Comparison of ENCODE assay signal across 9 cellular contexts in the genomic region with DNA sequence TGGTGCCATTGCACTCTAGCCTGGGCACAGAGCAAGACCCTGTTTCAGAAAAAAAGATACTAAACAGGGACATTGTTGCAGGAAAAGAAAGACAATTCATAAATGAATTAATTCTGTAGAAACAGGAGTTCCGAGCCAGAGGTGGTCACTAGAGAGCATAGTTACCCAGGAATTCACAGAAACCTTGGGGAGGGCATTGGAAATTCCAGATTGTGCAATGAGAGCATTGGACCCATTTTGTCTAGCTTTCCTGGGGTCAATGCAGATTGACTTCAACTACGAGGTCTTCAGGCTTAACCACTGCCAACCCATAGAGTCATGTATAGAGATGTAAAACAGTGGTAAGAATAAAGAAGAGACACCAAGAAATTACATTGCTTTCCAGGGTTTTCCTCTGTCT.
"Had no signal": no experiment of that assay in that cellular context is flagged by ENCODE, and none has a peak within 500 bp of the region (broad histone marks: within the 10 kb centered on the region; RNA-seq: fewer than 3 reads in every experiment).

No MANE protein-coding gene starts in this region.

- H3K4me1 Mint-ChIP-seq: GM23338, IgD-negative memory B cell had no signal

- H3K9ac ChIP-seq: KMS-11 had no signal

- H2AFZ ChIP-seq: GM23338 had no signal

- DNase-seq: H7, HFFc6, KBM-7 had no signal

- H3K9me3 Mint-ChIP-seq: IgD-negative memory B cell had no signal

- H3K4me3 Mint-ChIP-seq: GM23338, HFFc6, IgD-negative memory B cell had no signal

- H3K27me3 Mint-ChIP-seq: IgD-negative memory B cell had no signal

- H3K9me3 ChIP-seq: HAP-1 had no signal

- H3K27ac Mint-ChIP-seq: HFFc6, IgD-negative memory B cell had no signal

- H3K4me2 ChIP-seq: GM23338, KMS-11 had no signal

- H3K27ac ChIP-seq: HL-60, KMS-11 had no signal

- ATAC-seq: GM23338, HCT116 had no signal

- H3K36me3 ChIP-seq: HAP-1 had no signal

- H3K36me3 Mint-ChIP-seq: IgD-negative memory B cell had no signal

- H3K4me3 ChIP-seq: GM23338, HAP-1 had no signal

- H3K4me1 ChIP-seq: HAP-1 had no signal
